Comparison of ENCODE assay signal across 8 cellular contexts in the genomic region with DNA sequence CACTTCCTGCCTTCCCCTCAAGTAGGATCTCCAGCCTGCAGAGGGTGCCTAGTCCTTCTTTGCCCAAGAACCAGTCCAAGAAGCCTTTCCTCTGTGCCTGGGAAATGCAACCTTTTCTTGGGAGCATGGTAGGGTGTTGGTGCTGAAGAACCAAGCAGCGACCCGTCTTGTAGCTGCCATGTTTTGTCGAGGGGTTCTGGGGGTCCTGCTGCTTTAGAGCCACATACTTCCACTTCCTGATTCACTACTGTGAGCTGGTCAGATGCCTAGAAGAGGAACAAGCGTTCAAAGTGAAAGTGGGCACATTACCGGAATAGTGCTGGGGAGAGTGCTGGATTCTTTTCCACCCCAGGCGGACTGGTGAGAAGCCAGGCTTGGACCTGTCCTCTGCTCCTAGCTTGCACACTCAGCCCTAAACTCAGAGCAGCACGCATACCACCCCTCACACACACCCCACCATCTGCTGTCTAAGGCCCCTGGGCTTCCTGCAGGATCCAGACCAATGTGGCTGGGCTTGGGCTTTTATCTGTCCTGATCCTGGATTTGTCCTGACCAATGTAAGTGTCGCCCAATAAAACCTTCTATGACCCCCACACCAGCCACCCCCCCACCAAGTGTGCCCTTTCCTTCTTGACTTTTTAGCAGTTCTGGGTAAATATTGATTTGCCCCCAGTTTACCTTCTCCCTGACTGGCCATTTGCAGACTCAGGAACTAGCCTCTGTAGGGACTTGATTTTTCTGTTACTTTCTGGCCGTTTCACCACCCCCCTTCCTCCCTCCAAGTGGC. TPM values are rescaled to one million over a fixed set of nuclear protein-coding genes. Genes with fewer than 3 reads are reported as not detected.
A peak's percentile ranks its signal among the peaks of the same experiment; 100 is the strongest.
DNase-seq lines count a peak whose midpoint lies in the region; ATAC-seq, FAIRE-seq and TF ChIP-seq lines count a peak whose summit lies in the region.
"Had no signal": no experiment of that assay in that cellular context is flagged by ENCODE, and none has a peak within 500 bp of the region (broad histone marks: within the 10 kb centered on the region; RNA-seq: fewer than 3 reads in every experiment).

No MANE protein-coding gene starts in this region.

- H3K4me3 Mint-ChIP-seq in effector memory CD8-positive, alpha-beta T cell = peak overlapping the region; percentile 76 to 83

- H3K27ac Mint-ChIP-seq in effector memory CD8-positive, alpha-beta T cell = no peak overlapping the region

- peaks cover 97 to 100% of the 10 kb centered on the region in 2 donors for H3K27me3 Mint-ChIP-seq in effector memory CD8-positive, alpha-beta T cell

- no peak overlapping the region for H3K27ac ChIP-seq in right cardiac atrium (ENCODE audit: low read length)
- no peak overlapping the region for H3K27ac ChIP-seq in upper lobe of right lung
- no peak overlapping the region for H3K27ac ChIP-seq in kidney (ENCODE audit: low read depth in 2 of 2, low read length in 2 of 2)

- H3K4me3 ChIP-seq in right cardiac atrium (ENCODE audit: low read length) (no peak overlapping the region), upper lobe of right lung (no peak overlapping the region), kidney (ENCODE audit: low read length in 2 of 2) (no peak overlapping the region)

- H3K27me3 ChIP-seq in right cardiac atrium (ENCODE audit: control insufficient read depth, insufficient read depth) (no peaks in the 10 kb centered on the region), upper lobe of right lung (peaks cover 96% of the 10 kb centered on the region)

- TF ChIP-seq CTCF in upper lobe of right lung (IDR thresholded peaks at IDR 0.05) (no peak), kidney (IDR thresholded peaks at IDR 0.05; ENCODE audit: borderline replicate concordance, extremely low read depth, insufficient read depth) (no peak)

- H3K36me3 Mint-ChIP-seq in effector memory CD8-positive, alpha-beta T cell (ENCODE audit: insufficient read depth) = peaks cover 33% of the 10 kb centered on the region

- H3K4me1 ChIP-seq in right cardiac atrium (ENCODE audit: control insufficient read depth, insufficient read depth, low read length) (peaks cover 2% of the 10 kb centered on the region), upper lobe of right lung (peaks cover 24% of the 10 kb centered on the region), kidney (ENCODE audit: control insufficient read depth in 1 of 2, insufficient read depth in 1 of 2, low read depth in 1 of 2, low read length in 2 of 2) (peaks cover 5 to 7% of the 10 kb centered on the region in 2 donors)

- WGBS in right cardiac atrium = 23% methylated on average over 9 of the region's 9 CpGs

- no peak for DNase-seq in Right ventricle myocardium superior
- DNase-seq in right cardiac atrium = no peak
- no peak for DNase-seq in effector memory CD8-positive, alpha-beta T cell
- DNase-seq in upper lobe of right lung = no peak
- no peak for DNase-seq in kidney
- DNase-seq: SW 1271 had no signal

- ATAC-seq in Right ventricle myocardium superior (ENCODE audit: poor library complexity) = peak; percentile 32
- ATAC-seq in right cardiac atrium = no peak
- ATAC-seq in effector memory CD8-positive, alpha-beta T cell (replicated peaks) = no peak
- peak; percentile 60 for ATAC-seq in upper lobe of right lung
- no peak for ATAC-seq in HG02763 (IDR thresholded peaks at IDR 0.05; ENCODE audit: unreplicated experiment)

- H3K4me1 Mint-ChIP-seq in effector memory CD8-positive, alpha-beta T cell (ENCODE audit: low read depth in 2 of 2) = peaks cover 46 to 47% of the 10 kb centered on the region in 2 donors

- no peak overlapping the region for H3K9ac ChIP-seq in kidney (ENCODE audit: low read length in 2 of 2)

- no peak for FAIRE-seq in kidney (lab: Jason Lieb, UNC)
- FAIRE-seq: endometrium had no signal

- H3K9me3 ChIP-seq in right cardiac atrium (ENCODE audit: control insufficient read depth, low read length) = no peaks in the 10 kb centered on the region
- H3K9me3 ChIP-seq in upper lobe of right lung = no peaks in the 10 kb centered on the region
- H3K9me3 ChIP-seq in kidney (ENCODE audit: control insufficient read depth in 1 of 2, low read length in 2 of 2) = peaks cover 0 to 4% of the 10 kb centered on the region in 2 donors

- H3K36me3 ChIP-seq in upper lobe of right lung = no peaks in the 10 kb centered on the region
- H3K36me3 ChIP-seq in kidney (ENCODE audit: control insufficient read depth in 1 of 2, insufficient read depth in 2 of 2, low read length in 2 of 2) = no peaks in the 10 kb centered on the region

- H3K9me3 Mint-ChIP-seq in effector memory CD8-positive, alpha-beta T cell = no peaks in the 10 kb centered on the region

- intact Hi-C loops in Right ventricle myocardium superior (cut with DNase I) (loop anchor here (10.0 kb wide), 2 partner anchors 383 to 723 kb away; no protein-coding TSS in a partner anchor), right cardiac atrium (cut with DNase I) (loop anchor here in 2 of 4 donors (10.0 kb wide), 2 partner anchors 723 to 813 kb away; no protein-coding TSS in a partner anchor), upper lobe of right lung (cut with DNase I) (loop anchor here (10.0 kb wide), 2 partner anchors 373 to 713 kb away; no protein-coding TSS in a partner anchor), kidney (cut with DNase I) (loop anchor here (10.0 kb wide), 1 partner anchor 373 kb away; no protein-coding TSS in a partner anchor)

RNA-seq across cellular contexts. Expression of a gene that starts 1.5 kb away (rescaled TPM):
- total RNA-seq in Right ventricle myocardium superior (not detected), right cardiac atrium (not detected), upper lobe of right lung (not detected), kidney (0.44 TPM)
- polyA plus RNA-seq in right cardiac atrium (not detected), kidney (ENCODE audit: insufficient read depth, low read depth, low replicate concordance) (0.17 TPM)

RNA-seq across cellular contexts. Expression of a gene that starts 16.4 kb away (rescaled TPM):
- total RNA-seq in Right ventricle myocardium superior = not detected
- total RNA-seq in right cardiac atrium = not detected
- polyA plus RNA-seq in right cardiac atrium = not detected
- not detected for total RNA-seq in upper lobe of right lung
- total RNA-seq in kidney = 5.2 TPM
- 5.5 TPM for polyA plus RNA-seq in kidney (ENCODE audit: insufficient read depth, low read depth, low replicate concordance)

RNA-seq across cellular contexts. Expression of a gene that starts 27.3 kb away (rescaled TPM):
- total RNA-seq in Right ventricle myocardium superior = not detected
- not detected for total RNA-seq in right cardiac atrium
- not detected for polyA plus RNA-seq in right cardiac atrium
- 0.38 TPM for total RNA-seq in upper lobe of right lung
- 16.3 TPM for total RNA-seq in kidney
- polyA plus RNA-seq in kidney (ENCODE audit: insufficient read depth, low read depth, low replicate concordance) = 17.9 TPM

RNA-seq across cellular contexts. Expression of a gene that starts 36.1 kb away (rescaled TPM):
- total RNA-seq in Right ventricle myocardium superior = not detected
- total RNA-seq in right cardiac atrium = not detected
- not detected for polyA plus RNA-seq in right cardiac atrium
- total RNA-seq in upper lobe of right lung = 1.2 TPM
- 36.8 TPM for total RNA-seq in kidney
- 36.7 TPM for polyA plus RNA-seq in kidney (ENCODE audit: insufficient read depth, low read depth, low replicate concordance)

RNA-seq across cellular contexts. Expression of a gene that starts 41.2 kb away (rescaled TPM):
- not detected for total RNA-seq in Right ventricle myocardium superior
- total RNA-seq in right cardiac atrium = not detected
- 0.05 TPM for polyA plus RNA-seq in right cardiac atrium
- not detected for total RNA-seq in upper lobe of right lung
- not detected for total RNA-seq in kidney
- 0.62 TPM for polyA plus RNA-seq in kidney (ENCODE audit: insufficient read depth, low read depth, low replicate concordance)

Comparison
In these comparisons a context has a peak if more than half of its experiments do, and no peak if none do; other contexts are left out.
1. ATAC-seq: peak in Right ventricle myocardium superior (single experiment) and upper lobe of right lung (single experiment); none in right cardiac atrium (0 of 2), effector memory CD8-positive, alpha-beta T cell (single experiment) and HG02763 (single experiment).
2. RNA of a gene that starts 27.3 kb away (total RNA-seq): 16.3 TPM in kidney (single experiment); 0.38 TPM in upper lobe of right lung (single experiment), not detected in right cardiac atrium and not detected in Right ventricle myocardium superior (single experiment); every median in the first group is over 10 times any median in the second.